In genomic region chr1:179937668-179938259, GRCh38 we compare ENCODE assay signal across 30 cellular contexts.
"Had no signal": no experiment of that assay in that cellular context is flagged by ENCODE, and none has a peak within 500 bp of the region (broad histone marks: within the 10 kb centered on the region; RNA-seq: fewer than 3 reads in every experiment).

No MANE protein-coding gene starts in this region.

- H3K79me2 ChIP-seq: hepatocyte had no signal

- H2AFZ ChIP-seq: hepatocyte had no signal

- H3K36me3 Mint-ChIP-seq: activated naive CD4-positive, alpha-beta T cell treated with anti-CD3 and anti-CD28 coated beads, Interleukin-2, amount 10 ng/mL, durations not matched to agents 7 days and 5 days; activated naive CD8-positive, alpha-beta T cell treated with anti-CD3 and anti-CD28 coated beads, Interleukin-2, amount 10 ng/mL, durations not matched to agents 7 days and 5 days; stimulated activated effector memory CD8-positive, alpha-beta T cell treated with anti-CD3 and anti-CD28 coated beads, Interleukin-12 subunit alpha, Interleukin-12 subunit beta, amount 100 ng/mL, for 72 hours had no signal

- DNase-seq: activated CD4-positive, alpha-beta T cell treated with anti-CD3 and anti-CD28 coated beads for 4 hours; activated CD4-positive, alpha-beta T cell treated with anti-CD3 and anti-CD28 coated beads, Interleukin-2, amount 50 U/mL, for 48 hours; activated CD4-positive, CD25-positive, alpha-beta regulatory T cell; activated CD8-positive, alpha-beta memory T cell treated with anti-CD3 and anti-CD28 coated beads for 24 hours; activated effector memory CD4-positive, alpha-beta T cell treated with anti-CD3 and anti-CD28 coated beads, Interleukin-2, amount 50 U/mL, for 16 hours; activated naive CD4-positive, alpha-beta T cell treated with anti-CD3 and anti-CD28 coated beads, Interleukin-2, amount 10 ng/mL, durations not matched to agents 7 days and 5 days; activated naive CD8-positive, alpha-beta T cell treated with anti-CD3 and anti-CD28 coated beads, Interleukin-2, amount 10 ng/mL, durations not matched to agents 7 days and 5 days; activated T-cell treated with anti-CD3 and anti-CD28 coated beads, Interleukin-2, amount 50 U/mL, for 1 hour; brain microvascular endothelial cell; dorsolateral prefrontal cortex; effector memory CD8-positive, alpha-beta T cell; left cardiac atrium; left ventricle myocardium superior; nephron progenitor cell; ovary; retina; small intestine; stimulated activated CD4-positive, alpha-beta T cell treated with anti-CD3 and anti-CD28 coated beads, Interleukin-4, amount 100 ng/mL, for 24 hours; trophoblast cell; uterus had no signal

- H3K4me2 ChIP-seq: hepatocyte had no signal

- H3K4me3 Mint-ChIP-seq: activated naive CD4-positive, alpha-beta T cell treated with anti-CD3 and anti-CD28 coated beads, Interleukin-2, amount 10 ng/mL, durations not matched to agents 7 days and 5 days; activated naive CD8-positive, alpha-beta T cell treated with anti-CD3 and anti-CD28 coated beads, Interleukin-2, amount 10 ng/mL, durations not matched to agents 7 days and 5 days; activated T-helper 1 cell treated with anti-CD3 and anti-CD28 coated beads, Interleukin-12 subunit alpha, Interleukin-12 subunit beta, Interleukin-2, Interleukin-4 antibody, amounts not matched to agents 30 ng/mL and 10 ng/mL and 1 ng/mL, durations not matched to agents 14 hours and 24 hours and 36 hours; effector memory CD8-positive, alpha-beta T cell; nephron progenitor cell; stimulated activated effector memory CD8-positive, alpha-beta T cell treated with anti-CD3 and anti-CD28 coated beads, Interleukin-12 subunit alpha, Interleukin-12 subunit beta, amount 100 ng/mL, for 72 hours; stimulated activated naive CD8-positive, alpha-beta T cell treated with anti-CD3 and anti-CD28 coated beads, Interleukin-15, Interleukin-2, amounts not matched to agents 100 ng/mL and 50 ng/mL, for 24 hours had no signal

- H3K27me3 ChIP-seq: ascending aorta, brain microvascular endothelial cell, gastroesophageal sphincter, hepatocyte, ovary, uterus had no signal

- H3K9me3 Mint-ChIP-seq: activated naive CD4-positive, alpha-beta T cell treated with anti-CD3 and anti-CD28 coated beads, Interleukin-2, amount 10 ng/mL, durations not matched to agents 7 days and 5 days; activated naive CD8-positive, alpha-beta T cell treated with anti-CD3 and anti-CD28 coated beads, Interleukin-2, amount 10 ng/mL, durations not matched to agents 7 days and 5 days; activated T-helper 1 cell treated with anti-CD3 and anti-CD28 coated beads, Interleukin-12 subunit alpha, Interleukin-12 subunit beta, Interleukin-2, Interleukin-4 antibody, amounts not matched to agents 30 ng/mL and 10 ng/mL and 1 ng/mL, durations not matched to agents 14 hours and 24 hours and 36 hours; effector memory CD8-positive, alpha-beta T cell; nephron progenitor cell; stimulated activated effector memory CD8-positive, alpha-beta T cell treated with anti-CD3 and anti-CD28 coated beads, Interleukin-12 subunit alpha, Interleukin-12 subunit beta, amount 100 ng/mL, for 72 hours; stimulated activated naive CD8-positive, alpha-beta T cell treated with anti-CD3 and anti-CD28 coated beads, Interleukin-15, Interleukin-2, amounts not matched to agents 100 ng/mL and 50 ng/mL, for 24 hours had no signal

- H3K27ac Mint-ChIP-seq: activated naive CD4-positive, alpha-beta T cell treated with anti-CD3 and anti-CD28 coated beads, Interleukin-2, amount 10 ng/mL, durations not matched to agents 7 days and 5 days; activated naive CD8-positive, alpha-beta T cell treated with anti-CD3 and anti-CD28 coated beads, Interleukin-2, amount 10 ng/mL, durations not matched to agents 7 days and 5 days; activated T-helper 1 cell treated with anti-CD3 and anti-CD28 coated beads, Interleukin-12 subunit alpha, Interleukin-12 subunit beta, Interleukin-2, Interleukin-4 antibody, amounts not matched to agents 30 ng/mL and 10 ng/mL and 1 ng/mL, durations not matched to agents 14 hours and 24 hours and 36 hours; effector memory CD8-positive, alpha-beta T cell; nephron progenitor cell; stimulated activated effector memory CD8-positive, alpha-beta T cell treated with anti-CD3 and anti-CD28 coated beads, Interleukin-12 subunit alpha, Interleukin-12 subunit beta, amount 100 ng/mL, for 72 hours; stimulated activated naive CD8-positive, alpha-beta T cell treated with anti-CD3 and anti-CD28 coated beads, Interleukin-15, Interleukin-2, amounts not matched to agents 100 ng/mL and 50 ng/mL, for 24 hours had no signal

- H3K4me1 ChIP-seq: ascending aorta, gastroesophageal sphincter, prostate gland, uterus had no signal

- ATAC-seq: effector memory CD8-positive, alpha-beta T cell; gastroesophageal sphincter; left cardiac atrium; left ventricle myocardium superior; sciatic nerve; stimulated activated effector memory CD8-positive, alpha-beta T cell treated with anti-CD3 and anti-CD28 coated beads, Interleukin-12 subunit alpha, Interleukin-12 subunit beta, amount 100 ng/mL, for 72 hours had no signal

- H3K9me3 ChIP-seq: ascending aorta, gastroesophageal sphincter, prostate gland, thoracic aorta, uterus had no signal

- H3K36me3 ChIP-seq: ascending aorta, brain microvascular endothelial cell, gastroesophageal sphincter, ovary, prostate gland, thoracic aorta, uterus had no signal

- H3K4me3 ChIP-seq: ascending aorta, coronary artery, dorsolateral prefrontal cortex, gastroesophageal sphincter, hepatocyte, ovary, prostate gland, thoracic aorta, uterus had no signal

- H3K4me1 Mint-ChIP-seq: activated naive CD4-positive, alpha-beta T cell treated with anti-CD3 and anti-CD28 coated beads, Interleukin-2, amount 10 ng/mL, durations not matched to agents 7 days and 5 days; activated naive CD8-positive, alpha-beta T cell treated with anti-CD3 and anti-CD28 coated beads, Interleukin-2, amount 10 ng/mL, durations not matched to agents 7 days and 5 days; stimulated activated effector memory CD8-positive, alpha-beta T cell treated with anti-CD3 and anti-CD28 coated beads, Interleukin-12 subunit alpha, Interleukin-12 subunit beta, amount 100 ng/mL, for 72 hours had no signal

- H3K27ac ChIP-seq: ascending aorta, brain microvascular endothelial cell, coronary artery, dorsolateral prefrontal cortex, gastroesophageal sphincter, hepatocyte, ovary, prostate gland, thoracic aorta, uterus had no signal
